ENCODE assay signal across 8 cellular contexts in genomic region chr4:184355111-184355604, GRCh38.
DNase-seq lines count a peak whose midpoint lies in the region; ATAC-seq and TF ChIP-seq lines count a peak whose summit lies in the region.

No MANE protein-coding gene starts in this region.

- H3K4me3 Mint-ChIP-seq in natural killer cell: peak overlapping the region; percentile 55

- peak overlapping the region; percentile 45 to 60 for H3K27ac ChIP-seq in esophagus (ENCODE audit: low read depth in 2 of 2, low read length in 1 of 2)

- H3K36me3 Mint-ChIP-seq in natural killer cell: no peaks in the 10 kb centered on the region

- 31 to 41% methylated on average over 2 of the region's 2 CpGs for WGBS in esophagus, 2 donors

- intact Hi-C loops in natural killer cell (cut with micrococcal nuclease): no loop called here

- ATAC-seq in HG02852 (IDR thresholded peaks at IDR 0.05; ENCODE audit: unreplicated experiment) (peak; percentile 28), SK-N-SH treated with all-trans-retinoic acid at 6 μM for 48 hours (peak; percentile 91), natural killer cell (peak; percentile 81 to 89 (median 83)), HG03196 (IDR thresholded peaks at IDR 0.05; ENCODE audit: unreplicated experiment) (no peak)

- H3K27me3 ChIP-seq in esophagus (ENCODE audit: control insufficient read depth in 1 of 2, insufficient read depth in 2 of 2, low read length in 2 of 2): no peaks in the 10 kb centered on the region

- H3K9me3 Mint-ChIP-seq in natural killer cell: no peaks in the 10 kb centered on the region

- H3K4me3 ChIP-seq in esophagus (ENCODE audit: low read depth in 1 of 2, low read length in 2 of 2): no peak overlapping the region

- no peaks in the 10 kb centered on the region for H3K27me3 Mint-ChIP-seq in natural killer cell (ENCODE audit: low read depth in 2 of 2)

- H3K27ac Mint-ChIP-seq in natural killer cell: peak overlapping the region; percentile 79 to 82

- DNase-seq in GF-D8 (lab: John Stamatoyannopoulos, UW): peak; percentile 96
- DNase-seq in natural killer cell: peak; percentile 22
- DNase-seq in HuH-7 (ENCODE audit: low spot score): no peak
- no peak for DNase-seq in NCI-H2107 treated with DMSO at 0.1 percent for 48 hours (lab: John Stamatoyannopoulos, UW; ENCODE audit: unreplicated experiment)

- H3K4me1 ChIP-seq in esophagus (ENCODE audit: control insufficient read depth in 2 of 2, insufficient read depth in 2 of 2, low read length in 1 of 2): peaks cover 3 to 6% of the 10 kb centered on the region in 2 donors

- TF ChIP-seq CTCF in natural killer cell (IDR thresholded peaks at IDR 0.05): no peak

- peaks cover 18 to 26% of the 10 kb centered on the region in 2 donors for H3K4me1 Mint-ChIP-seq in natural killer cell

- no peaks in the 10 kb centered on the region for H3K36me3 ChIP-seq in esophagus (ENCODE audit: control insufficient read depth in 2 of 2, insufficient read depth in 2 of 2, low read length in 1 of 2)

- no peaks in the 10 kb centered on the region for H3K9me3 ChIP-seq in esophagus (ENCODE audit: control insufficient read depth in 2 of 2, insufficient read depth in 1 of 2, low read depth in 1 of 2, low read length in 1 of 2)

TF ChIP-seq in SK-N-SH treated with all-trans-retinoic acid at 6 μM for 48 hours, 23 proteins besides CTCF, POLR2A, EP300 and RAD21:
- TF ChIP-seq ZNF8 (CRISPR knock-in tag; IDR thresholded peaks at IDR 0.05): 0 out of 2 replicates have a peak, but pooled peaks have one; percentile 63
- no peak for TF ChIP-seq ZNF565 (CRISPR knock-in tag; conservative IDR thresholded peaks at IDR 0.05; ENCODE audit: low read depth)

Comparison
In these comparisons a context has a peak if more than half of its experiments do, and no peak if none do; other contexts are left out.
1. DNase-seq: peak in GF-D8 (single experiment) and natural killer cell (single experiment); none in HuH-7 (single experiment) and NCI-H2107 treated with DMSO at 0.1 percent for 48 hours (single experiment).